21 cellular contexts compared by ENCODE assay signal in the genomic region with DNA sequence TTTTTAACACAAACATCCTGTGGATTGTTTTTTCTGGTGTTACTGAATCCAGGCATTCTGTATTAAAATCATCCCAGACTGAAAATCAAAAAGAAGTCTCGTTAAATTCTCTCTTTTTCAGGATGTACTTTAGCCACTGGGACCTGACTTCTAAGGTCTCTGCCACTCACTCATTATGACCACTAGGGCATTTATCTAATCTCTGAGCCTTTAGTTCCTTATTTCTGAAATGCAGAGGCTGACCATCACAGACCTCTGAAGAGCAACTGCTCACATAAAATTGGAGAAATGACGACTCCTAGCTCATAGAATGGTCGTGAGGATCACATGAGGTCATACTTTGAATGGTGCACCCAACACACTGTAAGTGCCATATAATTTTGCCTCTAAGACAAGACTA.
DNase-seq lines count a peak whose midpoint lies in the region; ATAC-seq, FAIRE-seq and TF ChIP-seq lines count a peak whose summit lies in the region.
"Had no signal": no experiment of that assay in that cellular context is flagged by ENCODE, and none has a peak within 500 bp of the region (broad histone marks: within the 10 kb centered on the region; RNA-seq: fewer than 3 reads in every experiment).

No MANE protein-coding gene starts in this region.

- intact Hi-C loops in GM12878 (cut with micrococcal nuclease; ENCODE audit: unreplicated experiment): no loop called here
- intact Hi-C loops in sciatic nerve (cut with DNase I): no loop called here

- TF ChIP-seq CTCF in GM12878 (IDR thresholded peaks at IDR 0.05 in 2 of 3, conservative IDR thresholded peaks at IDR 0.05 in 1 of 3; ENCODE audit: control insufficient read depth in 2 of 3, extremely low read depth in 1 of 3, insufficient read depth in 1 of 3, low read depth in 3 of 3, low read length in 3 of 3): 0 out of 6 replicates have a peak, but pooled peaks of 1 of the 3 experiments have one; percentile 15
- TF ChIP-seq CTCF in neural progenitor cell (IDR thresholded peaks at IDR 0.05): peak; percentile 19

- ATAC-seq in GM12878 (peak; percentile 68), sciatic nerve (no peak), T-helper 17 cell (no peak)
- ATAC-seq: body of pancreas; heart right ventricle; stimulated activated naive B cell treated with anti-CD40 and anti-IgM and Interleukin-4, amounts not matched to agents 10 μg/mL and 1 μg/mL and 100 μg/mL, for 72 hours had no signal

- BruUV-seq in GM12878 (replicated peaks; lab: Mats Ljungman, UMichigan): no TSS peak

- H3K4me2 ChIP-seq in GM12878 (ENCODE audit: control insufficient read depth, insufficient read depth) (no peak overlapping the region), neural progenitor cell (no peak overlapping the region)

- H3F3A ChIP-seq in neural progenitor cell (ENCODE audit: low read depth): no peaks in the 10 kb centered on the region

- POLR2A ChIA-PET in GM12878 (lab: Charles Lee): interaction anchor here (1.0 to 1.5 kb wide), 2 partner anchors 61 to 69 kb away, joined by 4 read pairs; no protein-coding TSS in a partner anchor

- WGBS in GM12878 (ENCODE audit: insufficient coverage, insufficient replicate concordance, low lambda C conversion rate, missing lambda C conversion rate): 29% methylated on average over 3 of the region's 3 CpGs

- FAIRE-seq in GM12878 (lab: Jason Lieb, UNC): no peak
- FAIRE-seq: GM12891, TTC549 had no signal

- H3K9ac ChIP-seq in GM12878 (ENCODE audit: control insufficient read depth, insufficient read depth, low read length) (no peak overlapping the region), neural progenitor cell (no peak overlapping the region)

- H4K20me1 ChIP-seq in GM12878 (ENCODE audit: control insufficient read depth, insufficient read depth) (no peaks in the 10 kb centered on the region), neural progenitor cell (ENCODE audit: low read depth) (no peaks in the 10 kb centered on the region)

- SMC1A ChIA-PET in GM12878 (lab: Charles Lee; ENCODE audit: uncharacterized antibody, unreplicated experiment): interaction anchor here (0.6 to 1.5 kb wide), 2 partner anchors 59 to 258 kb away, joined by 4 to 6 read pairs; no protein-coding TSS in a partner anchor

- H3K9me3 ChIP-seq in GM12878 (replicated peaks; ENCODE audit: control insufficient read depth, insufficient read depth, low read length): no peaks in the 10 kb centered on the region
- no peaks in the 10 kb centered on the region for H3K9me3 ChIP-seq in neural progenitor cell (ENCODE audit: low read depth)
- H3K9me3 ChIP-seq in T-helper 17 cell (ENCODE audit: control insufficient read depth, low read length, poor library complexity, severe bottlenecking): no peaks in the 10 kb centered on the region
- H3K9me3 ChIP-seq: body of pancreas, heart right ventricle had no signal

- in situ Hi-C loops in GM12878 (cut with MboI): no loop called here

- H3K4me1 Mint-ChIP-seq in neural progenitor cell (no peaks in the 10 kb centered on the region), T-helper 17 cell (peaks cover 3% of the 10 kb centered on the region)
- H3K4me1 Mint-ChIP-seq: activated naive CD4-positive, alpha-beta T cell treated with anti-CD3 and anti-CD28 coated beads, Interleukin-2, amount 10 ng/mL, durations not matched to agents 7 days and 5 days; memory B cell; stimulated activated naive B cell treated with anti-CD40 and anti-IgM and Interleukin-4, amounts not matched to agents 10 μg/mL and 1 μg/mL and 100 μg/mL, for 72 hours had no signal

- RAD21 ChIA-PET in GM12878 (lab: Charles Lee; ENCODE audit: unreplicated experiment): no interaction called here

- no peak overlapping the region for H3K4me3 ChIP-seq in GM12878
- no peak overlapping the region for H3K4me3 ChIP-seq in neural progenitor cell
- H3K4me3 ChIP-seq: body of pancreas, heart right ventricle had no signal

- no peaks in the 10 kb centered on the region for H3K4me1 ChIP-seq in GM12878 (ENCODE audit: control insufficient read depth, insufficient read depth, low read length)
- H3K4me1 ChIP-seq in neural progenitor cell: no peaks in the 10 kb centered on the region

- H3K27ac Mint-ChIP-seq in neural progenitor cell (no peak overlapping the region), T-helper 17 cell (no peak overlapping the region)
- H3K27ac Mint-ChIP-seq: activated naive CD4-positive, alpha-beta T cell treated with anti-CD3 and anti-CD28 coated beads, Interleukin-2, amount 10 ng/mL, durations not matched to agents 7 days and 5 days; activated T-cell treated with anti-CD3 and anti-CD28 coated beads, Interleukin-2, amount 50 U/mL, for 24 hours; memory B cell; nephron; stimulated activated naive B cell treated with anti-CD40 and anti-IgM and Interleukin-4, amounts not matched to agents 10 μg/mL and 1 μg/mL and 100 μg/mL, for 72 hours had no signal

- H3K4me3 Mint-ChIP-seq in neural progenitor cell (no peak overlapping the region), T-helper 17 cell (no peak overlapping the region)
- H3K4me3 Mint-ChIP-seq: activated naive CD4-positive, alpha-beta T cell treated with anti-CD3 and anti-CD28 coated beads, Interleukin-2, amount 10 ng/mL, durations not matched to agents 7 days and 5 days; activated T-cell treated with anti-CD3 and anti-CD28 coated beads, Interleukin-2, amount 50 U/mL, for 24 hours; memory B cell; nephron; stimulated activated naive B cell treated with anti-CD40 and anti-IgM and Interleukin-4, amounts not matched to agents 10 μg/mL and 1 μg/mL and 100 μg/mL, for 72 hours had no signal

- H3K9me3 Mint-ChIP-seq in neural progenitor cell: no peaks in the 10 kb centered on the region
- H3K9me3 Mint-ChIP-seq: activated naive CD4-positive, alpha-beta T cell treated with anti-CD3 and anti-CD28 coated beads, Interleukin-2, amount 10 ng/mL, durations not matched to agents 7 days and 5 days; activated T-cell treated with anti-CD3 and anti-CD28 coated beads, Interleukin-2, amount 50 U/mL, for 24 hours; memory B cell; stimulated activated naive B cell treated with anti-CD40 and anti-IgM and Interleukin-4, amounts not matched to agents 10 μg/mL and 1 μg/mL and 100 μg/mL, for 72 hours had no signal

- H2AFZ ChIP-seq in GM12878 (ENCODE audit: control insufficient read depth, low read depth, low read length) (no peak overlapping the region), neural progenitor cell (replicated peaks) (no peak overlapping the region)

- CTCF ChIA-PET in GM12878 (lab: Yijun Ruan, JAX): no interaction called here

- no peak for TF ChIP-seq RAD21 in GM12878 (IDR thresholded peaks at IDR 0.05; ENCODE audit: insufficient read depth, low read depth, low read length)

- H3K27me3 Mint-ChIP-seq in neural progenitor cell (ENCODE audit: insufficient read depth, low read depth) (peaks cover 5% of the 10 kb centered on the region), T-helper 17 cell (peaks cover 9% of the 10 kb centered on the region)
- H3K27me3 Mint-ChIP-seq: activated naive CD4-positive, alpha-beta T cell treated with anti-CD3 and anti-CD28 coated beads, Interleukin-2, amount 10 ng/mL, durations not matched to agents 7 days and 5 days; activated T-cell treated with anti-CD3 and anti-CD28 coated beads, Interleukin-2, amount 50 U/mL, for 24 hours; memory B cell; stimulated activated naive B cell treated with anti-CD40 and anti-IgM and Interleukin-4, amounts not matched to agents 10 μg/mL and 1 μg/mL and 100 μg/mL, for 72 hours had no signal

- H3K27ac ChIP-seq in GM12878 (ENCODE audit: control insufficient read depth, insufficient read depth) (no peak overlapping the region), neural progenitor cell (no peak overlapping the region)
- H3K27ac ChIP-seq: body of pancreas, heart right ventricle had no signal

- DNase-seq in ELR (ENCODE audit: low read depth): peak; percentile 23
- DNase-seq in MV-4-11 (lab: John Stamatoyannopoulos, UW): peak; percentile 66
- no peak for DNase-seq in GM12878 (ENCODE audit: low read depth, low spot score)
- no peak for DNase-seq in neural progenitor cell (ENCODE audit: low spot score)
- DNase-seq in sciatic nerve (ENCODE audit: low spot score): no peak
- DNase-seq in stimulated activated CD8-positive, alpha-beta memory T cell treated with anti-CD3 and anti-CD28 coated beads, Interleukin-4, amount 100 ng/mL, for 48 hours: no peak
- DNase-seq in T-helper 17 cell: no peak
- no peak for DNase-seq in DMS79 (lab: John Stamatoyannopoulos, UW)
- DNase-seq: activated CD4-positive, alpha-beta T cell treated with anti-CD3 and anti-CD28 coated beads, Interleukin-2, amount 50 U/mL, for 4 hours; activated naive CD4-positive, alpha-beta T cell treated with anti-CD3 and anti-CD28 coated beads, Interleukin-2, amount 10 ng/mL, durations not matched to agents 7 days and 5 days; activated T-cell treated with anti-CD3 and anti-CD28 coated beads, Interleukin-2, amount 50 U/mL, for 24 hours; body of pancreas; heart right ventricle; islet precursor cell; NCI-H1105; NCI-H526 treated with DMSO at 0.1 percent for 48 hours; stimulated activated naive B cell treated with anti-CD40 and anti-IgM and Interleukin-4, amounts not matched to agents 10 μg/mL and 1 μg/mL and 100 μg/mL, for 72 hours had no signal

- H3K79me2 ChIP-seq in GM12878 (ENCODE audit: control insufficient read depth, insufficient read depth, low read length) (no peaks in the 10 kb centered on the region), neural progenitor cell (ENCODE audit: low read depth) (no peaks in the 10 kb centered on the region)

- no peak for TF ChIP-seq EP300 in GM12878 (IDR thresholded peaks at IDR 0.05; ENCODE audit: borderline replicate concordance in 1 of 2, control insufficient read depth in 1 of 2, low read depth in 2 of 2, low read length in 2 of 2)

- TF ChIP-seq POLR2A in GM12878 (IDR thresholded peaks at IDR 0.05; ENCODE audit: low read depth, low read length): no peak

- peaks cover 0 to 2% of the 10 kb centered on the region in 2 experiments; a peak in 1 of 4 replicates for H3K27me3 ChIP-seq in GM12878 (replicated peaks in 1 of 2; ENCODE audit: control insufficient read depth in 2 of 2, insufficient read depth in 2 of 2, low read length in 1 of 2)
- H3K27me3 ChIP-seq in neural progenitor cell: no peaks in the 10 kb centered on the region
- H3K27me3 ChIP-seq: body of pancreas, heart right ventricle had no signal

- H3K36me3 Mint-ChIP-seq in neural progenitor cell (no peaks in the 10 kb centered on the region), T-helper 17 cell (ENCODE audit: low read depth) (no peaks in the 10 kb centered on the region)
- H3K36me3 Mint-ChIP-seq: activated naive CD4-positive, alpha-beta T cell treated with anti-CD3 and anti-CD28 coated beads, Interleukin-2, amount 10 ng/mL, durations not matched to agents 7 days and 5 days; memory B cell; stimulated activated naive B cell treated with anti-CD40 and anti-IgM and Interleukin-4, amounts not matched to agents 10 μg/mL and 1 μg/mL and 100 μg/mL, for 72 hours had no signal

- no peaks in the 10 kb centered on the region for H3K36me3 ChIP-seq in GM12878 (ENCODE audit: control insufficient read depth in 2 of 2, insufficient read depth in 2 of 2, low read length in 1 of 2)
- no peaks in the 10 kb centered on the region for H3K36me3 ChIP-seq in neural progenitor cell
- H3K36me3 ChIP-seq: heart right ventricle had no signal

TF ChIP-seq in GM12878, 131 proteins besides CTCF, POLR2A, EP300 and RAD21 (continues in another document):
- TF ChIP-seq KLF5 (IDR thresholded peaks at IDR 0.05; ENCODE audit: partially characterized antibody): no peak
- TF ChIP-seq TBL1XR1 (IDR thresholded peaks at IDR 0.05; ENCODE audit: low read depth, low read length): no peak
- TF ChIP-seq SP1 (IDR thresholded peaks at IDR 0.05; ENCODE audit: low read depth, low read length): no peak

Comparison
In these comparisons a context has a peak if more than half of its experiments do, and no peak if none do; other contexts are left out.
1. DNase-seq: peak in ELR (single experiment) and MV-4-11 (single experiment); none in GM12878 (single experiment), neural progenitor cell (single experiment), sciatic nerve (single experiment), stimulated activated CD8-positive, alpha-beta memory T cell treated with anti-CD3 and anti-CD28 coated beads, Interleukin-4, amount 100 ng/mL, for 48 hours (single experiment), T-helper 17 cell (0 of 3) and DMS79 (single experiment).